ENCODE assay signal across 8 cellular contexts in the genomic region with DNA sequence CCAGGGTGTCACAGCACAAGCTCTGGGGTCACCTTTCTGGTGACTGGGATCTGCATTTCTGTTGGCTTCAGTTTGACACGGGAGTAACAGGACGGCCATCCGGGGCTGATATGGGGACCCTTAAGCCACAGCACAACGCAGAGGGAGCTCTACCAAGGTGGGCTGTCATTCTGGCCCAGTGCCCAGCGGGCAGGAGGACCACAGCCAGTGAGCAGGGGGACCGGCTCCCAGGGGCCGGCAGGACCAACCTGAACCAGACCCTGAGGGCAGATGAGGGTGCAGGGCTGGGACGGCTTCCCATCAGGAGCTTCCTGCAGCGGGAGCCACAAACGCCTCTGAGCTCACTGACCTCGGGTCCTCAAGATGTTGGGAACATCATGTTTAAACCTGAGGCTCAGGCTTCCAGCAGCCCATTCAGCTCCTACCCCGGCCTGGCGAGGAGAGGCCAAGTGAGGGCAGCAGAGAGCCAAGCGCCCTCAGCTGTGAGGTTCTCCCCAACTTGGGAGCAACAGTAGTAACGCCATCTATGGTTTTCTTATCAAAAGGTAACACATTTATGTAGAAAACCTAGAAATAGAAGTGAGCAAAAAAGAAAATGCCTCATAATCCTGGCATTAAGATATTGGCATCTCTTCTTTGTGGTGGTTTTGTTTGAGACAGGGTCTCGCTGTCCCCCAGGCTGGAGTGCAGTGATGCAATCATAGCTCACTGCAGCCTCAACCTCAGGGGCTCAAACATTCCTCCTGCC. TPM values are rescaled to one million over a fixed set of nuclear protein-coding genes. Genes with fewer than 3 reads are reported as not detected.
DNase-seq lines count a peak whose midpoint lies in the region; ATAC-seq and TF ChIP-seq lines count a peak whose summit lies in the region.

No MANE protein-coding gene starts in this region.

- ATAC-seq in left ventricle myocardium superior, result peak; percentile 55
- no peak for ATAC-seq in GM21367 (IDR thresholded peaks at IDR 0.05; ENCODE audit: unreplicated experiment)
- no peak for ATAC-seq in GM18505 (IDR thresholded peaks at IDR 0.05; ENCODE audit: unreplicated experiment)

- TF ChIP-seq POLR2A in GM18505 (IDR thresholded peaks at IDR 0.05; ENCODE audit: borderline replicate concordance, extremely low read depth, insufficient read depth, insufficient read length), result no peak

- peak; percentile 24 to 36 for DNase-seq in AML-193 (lab: John Stamatoyannopoulos, UW)
- peak; percentile 69 for DNase-seq in GM19240 (ENCODE audit: insufficient read length, low spot score)
- DNase-seq in RPMI8226, result peak; percentile 78
- peak in 3 of 4 experiments; percentile 11 to 51 (median 29) for DNase-seq in activated naive CD4-positive, alpha-beta T cell (lab: John Stamatoyannopoulos, UW)
- peak; percentile 60 for DNase-seq in left ventricle myocardium superior
- DNase-seq in stimulated activated CD4-positive, alpha-beta T cell treated with anti-CD3 and anti-CD28 coated beads, Interleukin-2, amount 100 ng/mL, for 24 hours, result peak; percentile 61 to 63

- intact Hi-C loops in left ventricle myocardium superior (cut with micrococcal nuclease), result no loop called here

RNA-seq across cellular contexts. Expression of gene TMEM201, which starts 26.8 kb away (rescaled TPM):
- total RNA-seq in left ventricle myocardium superior, result 20.8 TPM

RNA-seq across cellular contexts. Expression of gene PIK3CD, which starts 36.0 kb away (rescaled TPM):
- total RNA-seq in left ventricle myocardium superior, result 3.4 TPM
